ENCODE assay signal across 20 cellular contexts in genomic region chr4:144353240-144353639, GRCh38.
DNase-seq lines count a peak whose midpoint lies in the region; ATAC-seq and TF ChIP-seq lines count a peak whose summit lies in the region.
"Had no signal": no experiment of that assay in that cellular context is flagged by ENCODE, and none has a peak within 500 bp of the region (broad histone marks: within the 10 kb centered on the region; RNA-seq: fewer than 3 reads in every experiment).

No MANE protein-coding gene starts in this region.

- no peak overlapping the region for H2BK120ac ChIP-seq in neuronal stem cell (ENCODE audit: low read depth, low read length)

- H3K27me3 Mint-ChIP-seq in endodermal cell (ENCODE audit: insufficient read depth) (no peaks in the 10 kb centered on the region), type B pancreatic cell (peaks cover 24% of the 10 kb centered on the region)

- H3K9me3 ChIP-seq in endodermal cell (ENCODE audit: control insufficient read depth, low read length), result no peaks in the 10 kb centered on the region
- H3K9me3 ChIP-seq in neuronal stem cell (replicated peaks in 1 of 2; ENCODE audit: control insufficient read depth in 2 of 2, insufficient read depth in 1 of 2, low read depth in 1 of 2, low read length in 2 of 2), result no peaks in the 10 kb centered on the region
- no peaks in the 10 kb centered on the region for H3K9me3 ChIP-seq in upper lobe of right lung
- H3K9me3 ChIP-seq in hepatocyte (ENCODE audit: low read depth), result no peaks in the 10 kb centered on the region
- H3K9me3 ChIP-seq: BE2C had no signal

- POLR2A ChIA-PET in RWPE1 (lab: Yijun Ruan, JAX; ENCODE audit: low non-redundant PET), result no interaction called here

- TF ChIP-seq CTCF in RWPE1 (conservative IDR thresholded peaks at IDR 0.05; ENCODE audit: low read depth), result no peak; the same call in 1 of the 2 replicates
- TF ChIP-seq CTCF in endodermal cell (conservative IDR thresholded peaks at IDR 0.05), result peak; percentile 34
- no peak for TF ChIP-seq CTCF in type B pancreatic cell (conservative IDR thresholded peaks at IDR 0.05)
- TF ChIP-seq CTCF in upper lobe of right lung (IDR thresholded peaks at IDR 0.05), result no peak
- TF ChIP-seq CTCF in hepatocyte (IDR thresholded peaks at IDR 0.05; ENCODE audit: poor library complexity), result no peak

- H2BK12ac ChIP-seq in neuronal stem cell (ENCODE audit: low read length), result no peak overlapping the region

- H2AFZ ChIP-seq in neuronal stem cell (ENCODE audit: low read length) (peak overlapping the region; percentile 72), hepatocyte (no peak overlapping the region)
- H2AFZ ChIP-seq: PC-9 had no signal

- no peak overlapping the region for H3K4ac ChIP-seq in neuronal stem cell (ENCODE audit: low read length)

- H3K4me3 ChIP-seq in endodermal cell (ENCODE audit: low read length) (no peak overlapping the region), neuronal stem cell (ENCODE audit: low read length in 2 of 2) (no peak overlapping the region), upper lobe of right lung (no peak overlapping the region), hepatocyte (no peak overlapping the region)
- H3K4me3 ChIP-seq: PC-9 had no signal

- no peak overlapping the region for H3K18ac ChIP-seq in neuronal stem cell (ENCODE audit: low read length)

- no peaks in the 10 kb centered on the region for H3K79me1 ChIP-seq in neuronal stem cell (ENCODE audit: low read depth, low read length)

- H3K79me2 ChIP-seq in hepatocyte, result no peaks in the 10 kb centered on the region

- 85 to 89% methylated on average over 5 of the region's 5 CpGs for WGBS in endodermal cell (ENCODE audit: insufficient coverage in 1 of 2, insufficient read length in 1 of 2), 2 experiments
- WGBS in neuronal stem cell (ENCODE audit: extremely low coverage in 2 of 2, insufficient read length in 2 of 2, insufficient replicate concordance in 1 of 2), 2 donors, result no CpG with 5 or more reads among the region's 5 CpGs
- 65% methylated on average over 5 of the region's 5 CpGs for WGBS in hepatocyte (ENCODE audit: low lambda C conversion rate, missing lambda C conversion rate)

- CTCF ChIA-PET in RWPE1 (lab: Yijun Ruan, JAX), result interaction anchor here (0.6 kb wide), 1 partner anchor 1121 kb away, joined by 3 read pairs; no protein-coding TSS in a partner anchor

- H3K4me1 ChIP-seq in endodermal cell (ENCODE audit: control insufficient read depth, insufficient read depth, low read length) (peaks cover 37% of the 10 kb centered on the region), neuronal stem cell (ENCODE audit: control insufficient read depth in 2 of 2, insufficient read depth in 1 of 2, low read depth in 1 of 2, low read length in 2 of 2) (peaks cover 19 to 39% of the 10 kb centered on the region in 2 donors), upper lobe of right lung (no peaks in the 10 kb centered on the region), hepatocyte (ENCODE audit: insufficient read depth) (peaks cover 26% of the 10 kb centered on the region)
- H3K4me1 ChIP-seq: BE2C had no signal

- no peaks in the 10 kb centered on the region for H3K36me3 Mint-ChIP-seq in endodermal cell (ENCODE audit: low read depth)
- H3K36me3 Mint-ChIP-seq in type B pancreatic cell, result no peaks in the 10 kb centered on the region
- H3K36me3 Mint-ChIP-seq: CD4-positive, CD25-positive, alpha-beta regulatory T cell had no signal

- H3K27ac ChIP-seq in RWPE1, result peak overlapping the region; percentile 51
- H3K27ac ChIP-seq in endodermal cell (ENCODE audit: low read depth, low read length), result no peak overlapping the region
- H3K27ac ChIP-seq in neuronal stem cell (replicated peaks; ENCODE audit: low read length), result no peak overlapping the region
- H3K27ac ChIP-seq in upper lobe of right lung, result no peak overlapping the region
- no peak overlapping the region for H3K27ac ChIP-seq in hepatocyte
- H3K27ac ChIP-seq: PC-9 had no signal

- no peak overlapping the region for H3K27ac Mint-ChIP-seq in endodermal cell
- no peak overlapping the region for H3K27ac Mint-ChIP-seq in type B pancreatic cell
- H3K27ac Mint-ChIP-seq: CD4-positive, CD25-positive, alpha-beta regulatory T cell had no signal

- no peak overlapping the region for H2AK5ac ChIP-seq in neuronal stem cell (ENCODE audit: low read depth, low read length)

- ATAC-seq in upper lobe of right lung, result no peak
- ATAC-seq: HepG2 had no signal

- DNase-seq in Ammon's horn (ENCODE audit: low spot score) (peak; percentile 12), RWPE1 (ENCODE audit: low spot score) (no peak), endodermal cell (peak; percentile 67), neuronal stem cell (ENCODE audit: low spot score) (no peak), type B pancreatic cell (ENCODE audit: extremely low spot score, unreplicated experiment) (no peak), upper lobe of right lung (no peak), hepatocyte (ENCODE audit: low spot score) (no peak), iPS-NIHi11 (ENCODE audit: low spot score) (no peak)
- DNase-seq: BE2C; CD4-positive, CD25-positive, alpha-beta regulatory T cell; COR-L47; DMS 273 treated with DMSO at 0.1 percent for 48 hours; GOT3; KBM-7; NCI-H1417; NCI-H187; NCI-H345; NCI-H524 treated with DMSO at 0.1 percent for 48 hours; PC-9 had no signal

- H3K14ac ChIP-seq in neuronal stem cell (ENCODE audit: low read length), result no peak overlapping the region

- H3K27me3 ChIP-seq in endodermal cell (ENCODE audit: control insufficient read depth, insufficient read depth, low read length, poor library complexity, severe bottlenecking) (no peaks in the 10 kb centered on the region), neuronal stem cell (ENCODE audit: control insufficient read depth in 3 of 3, insufficient read depth in 3 of 3, low read depth in 1 of 3, low read length in 3 of 3) (no peaks in the 10 kb centered on the region), upper lobe of right lung (no peaks in the 10 kb centered on the region), hepatocyte (no peaks in the 10 kb centered on the region)
- H3K27me3 ChIP-seq: BE2C had no signal

- no peak overlapping the region for H3K23ac ChIP-seq in neuronal stem cell (ENCODE audit: low read depth, low read length, poor library complexity)

- no peaks in the 10 kb centered on the region for H4K20me1 ChIP-seq in hepatocyte (ENCODE audit: insufficient read depth, poor library complexity, severe bottlenecking)

- H4K91ac ChIP-seq in neuronal stem cell (ENCODE audit: low read depth, low read length, poor library complexity), result no peak overlapping the region

- no peak overlapping the region for H3K4me2 ChIP-seq in neuronal stem cell (ENCODE audit: insufficient read depth, low read length, poor library complexity, severe bottlenecking)
- no peak overlapping the region for H3K4me2 ChIP-seq in hepatocyte
- H3K4me2 ChIP-seq: PC-9 had no signal

- no peaks in the 10 kb centered on the region for H3K9me3 Mint-ChIP-seq in endodermal cell
- H3K9me3 Mint-ChIP-seq in type B pancreatic cell, result no peaks in the 10 kb centered on the region
- H3K9me3 Mint-ChIP-seq: CD4-positive, CD25-positive, alpha-beta regulatory T cell had no signal

- no peak overlapping the region for H4K8ac ChIP-seq in neuronal stem cell (ENCODE audit: low read depth, low read length)

- H2BK5ac ChIP-seq in neuronal stem cell (ENCODE audit: low read length), result no peak overlapping the region

- H3K9me2 ChIP-seq in hepatocyte (replicated peaks; ENCODE audit: insufficient read depth), result no peaks in the 10 kb centered on the region

- H3K9ac ChIP-seq in endodermal cell (ENCODE audit: extremely low read depth, low read length, poor library complexity, severe bottlenecking), result no peak overlapping the region
- H3K9ac ChIP-seq in neuronal stem cell (ENCODE audit: low read depth, low read length, poor library complexity), result no peak overlapping the region

- H2BK15ac ChIP-seq in neuronal stem cell (ENCODE audit: low read length), result no peak overlapping the region

- no peaks in the 10 kb centered on the region for H3K36me3 ChIP-seq in endodermal cell (ENCODE audit: control insufficient read depth, insufficient read depth, low read length)
- H3K36me3 ChIP-seq in neuronal stem cell (replicated peaks in 1 of 2; ENCODE audit: control insufficient read depth in 2 of 2, insufficient read depth in 2 of 2, low read length in 2 of 2), result no peaks in the 10 kb centered on the region
- no peaks in the 10 kb centered on the region for H3K36me3 ChIP-seq in upper lobe of right lung
- H3K36me3 ChIP-seq in hepatocyte (replicated peaks; ENCODE audit: insufficient read depth, low read depth), result no peaks in the 10 kb centered on the region
- H3K36me3 ChIP-seq: BE2C had no signal

- intact Hi-C loops in upper lobe of right lung (cut with DNase I), result no loop called here

- peaks cover 59% of the 10 kb centered on the region for H3K4me1 Mint-ChIP-seq in endodermal cell
- H3K4me1 Mint-ChIP-seq in type B pancreatic cell (ENCODE audit: unreplicated experiment), result peaks cover 63% of the 10 kb centered on the region
- H3K4me1 Mint-ChIP-seq: CD4-positive, CD25-positive, alpha-beta regulatory T cell had no signal

- H3K4me3 Mint-ChIP-seq in endodermal cell (no peak overlapping the region), type B pancreatic cell (no peak overlapping the region)
- H3K4me3 Mint-ChIP-seq: CD4-positive, CD25-positive, alpha-beta regulatory T cell had no signal

Comparison
In these comparisons a context has a peak if more than half of its experiments do, and no peak if none do; other contexts are left out.
1. DNase-seq: peak in Ammon's horn (single experiment) and endodermal cell (single experiment); none in RWPE1 (single experiment), neuronal stem cell (single experiment), type B pancreatic cell (single experiment), upper lobe of right lung (single experiment), hepatocyte (single experiment) and iPS-NIHi11 (single experiment).